Comparison of ENCODE assay signal across 1 cellular context in genomic region chr4:153634737-153635353, GRCh38.
TF ChIP-seq lines count a peak whose summit lies in the region.

No MANE protein-coding gene starts in this region.

TF ChIP-seq in GM23338, 12 proteins besides CTCF, POLR2A, EP300 and RAD21 (continued from another document):
- no peak for TF ChIP-seq ZNF462 (CRISPR knock-in tag; IDR thresholded peaks at IDR 0.05)
- no peak for TF ChIP-seq JUNB (IDR thresholded peaks at IDR 0.05; ENCODE audit: unreplicated experiment)
- no peak for TF ChIP-seq ZNF331 (CRISPR knock-in tag; IDR thresholded peaks at IDR 0.05; ENCODE audit: low read depth)
- no peak for TF ChIP-seq ZNF114 (CRISPR knock-in tag; IDR thresholded peaks at IDR 0.05)
- TF ChIP-seq CREB1 (CRISPR knock-in tag; IDR thresholded peaks at IDR 0.05; ENCODE audit: low read depth) = no peak
- TF ChIP-seq POLR2AphosphoS5 (IDR thresholded peaks at IDR 0.05; ENCODE audit: low read depth) = no peak
- TF ChIP-seq EZH2 (IDR thresholded peaks at IDR 0.05; ENCODE audit: low read depth, unreplicated experiment) = no peak
- TF ChIP-seq STAT1 (IDR thresholded peaks at IDR 0.05; ENCODE audit: unreplicated experiment) = no peak
